In genomic region chr14:53716521-53716920, GRCh38 we compare ENCODE assay signal across 27 cellular contexts.
"Had no signal": no experiment of that assay in that cellular context is flagged by ENCODE, and none has a peak within 500 bp of the region (broad histone marks: within the 10 kb centered on the region; RNA-seq: fewer than 3 reads in every experiment).

No MANE protein-coding gene starts in this region.

- H3K36me3 ChIP-seq: ascending aorta, MG63 had no signal

- H3K27ac Mint-ChIP-seq: activated B cell treated with CpG ODN at 0.5 μM for 24 hours; activated CD4-positive, alpha-beta T cell treated with anti-CD3 and anti-CD28 coated beads, Interleukin-2, amount 10 ng/mL, durations not matched to agents 24 days and 14 days; activated CD8-positive, alpha-beta memory T cell treated with anti-CD3 and anti-CD28 coated beads, Interleukin-2, amount 10 ng/mL, durations not matched to agents 7 days and 5 days; activated naive CD4-positive, alpha-beta T cell treated with anti-CD3 and anti-CD28 coated beads, Interleukin-2, amount 50 U/mL, for 72 hours; activated naive CD8-positive, alpha-beta T cell treated with anti-CD3 and anti-CD28 coated beads, Interleukin-2, amount 50 U/mL, for 24 hours; activated T-cell treated with anti-CD3 and anti-CD28 coated beads, Interleukin-2, amount 50 U/mL, for 24 hours; activated T-helper 1 cell treated with anti-CD3 and anti-CD28 coated beads, Interleukin-12 subunit alpha, Interleukin-12 subunit beta, Interleukin-2, Interleukin-4 antibody, amounts not matched to agents 30 ng/mL and 10 ng/mL and 1 ng/mL, durations not matched to agents 14 hours and 24 hours and 36 hours; brain; IgD-negative memory B cell; T-helper 17 cell had no signal

- DNase-seq: activated B cell treated with CpG ODN at 0.5 μM for 24 hours; activated CD4-positive, alpha-beta T cell treated with anti-CD3 and anti-CD28 coated beads for 1 hour; activated CD4-positive, alpha-beta T cell treated with anti-CD3 and anti-CD28 coated beads, Interleukin-2, amount 10 ng/mL, durations not matched to agents 24 days and 14 days; activated CD4-positive, alpha-beta T cell treated with anti-CD3 and anti-CD28 coated beads, Interleukin-2, amount 50 U/mL, for 48 hours; activated CD8-positive, alpha-beta memory T cell treated with anti-CD3 and anti-CD28 coated beads, Interleukin-2, amount 10 ng/mL, durations not matched to agents 7 days and 5 days; activated effector memory CD4-positive, alpha-beta T cell treated with anti-CD3 and anti-CD28 coated beads, Interleukin-2, amount 50 U/mL, for 16 hours; activated naive CD4-positive, alpha-beta T cell treated with Interleukin-2 at 50 U/mL for 16 hours; activated naive CD8-positive, alpha-beta T cell treated with anti-CD3 and anti-CD28 coated beads, Interleukin-2, amount 50 U/mL, for 24 hours; activated T-cell treated with anti-CD3 and anti-CD28 coated beads, Interleukin-2, amount 50 U/mL, for 24 hours; amniotic stem cell; KG1; MG63; MV-4-11; NCI-H1092 treated with DMSO at 0.1 percent for 48 hours; NCI-H1436; NCI-H187; NCI-H2081; NCI-H524; PC-3; SIG-M5; T-helper 17 cell; T-helper 9 cell had no signal

- H3K27ac ChIP-seq: ascending aorta had no signal

- ATAC-seq: activated CD8-positive, alpha-beta memory T cell treated with anti-CD3 and anti-CD28 coated beads, Interleukin-2, amount 10 ng/mL, durations not matched to agents 7 days and 5 days; activated naive CD4-positive, alpha-beta T cell treated with anti-CD3 and anti-CD28 coated beads, Interleukin-2, amount 50 U/mL, for 72 hours; activated naive CD8-positive, alpha-beta T cell treated with anti-CD3 and anti-CD28 coated beads, Interleukin-2, amount 50 U/mL, for 24 hours; PC-3; T-helper 17 cell had no signal

- H3K27me3 ChIP-seq: ascending aorta, MG63 had no signal

- H3K36me3 Mint-ChIP-seq: activated CD8-positive, alpha-beta memory T cell treated with anti-CD3 and anti-CD28 coated beads, Interleukin-2, amount 10 ng/mL, durations not matched to agents 7 days and 5 days; activated naive CD4-positive, alpha-beta T cell treated with anti-CD3 and anti-CD28 coated beads, Interleukin-2, amount 50 U/mL, for 72 hours; brain; IgD-negative memory B cell had no signal

- H3K4me1 Mint-ChIP-seq: activated B cell treated with CpG ODN at 0.5 μM for 24 hours; activated CD4-positive, alpha-beta T cell treated with anti-CD3 and anti-CD28 coated beads, Interleukin-2, amount 10 ng/mL, durations not matched to agents 24 days and 14 days; activated CD8-positive, alpha-beta memory T cell treated with anti-CD3 and anti-CD28 coated beads, Interleukin-2, amount 10 ng/mL, durations not matched to agents 7 days and 5 days; activated naive CD8-positive, alpha-beta T cell treated with anti-CD3 and anti-CD28 coated beads, Interleukin-2, amount 50 U/mL, for 24 hours; T-helper 17 cell had no signal

- H3K4me3 Mint-ChIP-seq: activated B cell treated with CpG ODN at 0.5 μM for 24 hours; activated CD4-positive, alpha-beta T cell treated with anti-CD3 and anti-CD28 coated beads, Interleukin-2, amount 10 ng/mL, durations not matched to agents 24 days and 14 days; activated CD8-positive, alpha-beta memory T cell treated with anti-CD3 and anti-CD28 coated beads, Interleukin-2, amount 10 ng/mL, durations not matched to agents 7 days and 5 days; activated naive CD8-positive, alpha-beta T cell treated with anti-CD3 and anti-CD28 coated beads, Interleukin-2, amount 50 U/mL, for 24 hours; activated T-cell treated with anti-CD3 and anti-CD28 coated beads, Interleukin-2, amount 50 U/mL, for 24 hours; activated T-helper 1 cell treated with anti-CD3 and anti-CD28 coated beads, Interleukin-12 subunit alpha, Interleukin-12 subunit beta, Interleukin-2, Interleukin-4 antibody, amounts not matched to agents 30 ng/mL and 10 ng/mL and 1 ng/mL, durations not matched to agents 14 hours and 24 hours and 36 hours; brain; IgD-negative memory B cell; T-helper 17 cell had no signal

- H3K9me3 ChIP-seq: ascending aorta, MG63 had no signal

- H3K9me3 Mint-ChIP-seq: activated B cell treated with CpG ODN at 0.5 μM for 24 hours; activated CD4-positive, alpha-beta T cell treated with anti-CD3 and anti-CD28 coated beads, Interleukin-2, amount 10 ng/mL, durations not matched to agents 24 days and 14 days had no signal

- H3K4me3 ChIP-seq: ascending aorta, MG63 had no signal

- H3K27me3 Mint-ChIP-seq: activated B cell treated with CpG ODN at 0.5 μM for 24 hours; activated CD4-positive, alpha-beta T cell treated with anti-CD3 and anti-CD28 coated beads, Interleukin-2, amount 10 ng/mL, durations not matched to agents 24 days and 14 days; activated CD8-positive, alpha-beta memory T cell treated with anti-CD3 and anti-CD28 coated beads, Interleukin-2, amount 10 ng/mL, durations not matched to agents 7 days and 5 days; activated naive CD8-positive, alpha-beta T cell treated with anti-CD3 and anti-CD28 coated beads, Interleukin-2, amount 50 U/mL, for 24 hours; activated T-cell treated with anti-CD3 and anti-CD28 coated beads, Interleukin-2, amount 50 U/mL, for 24 hours; brain; IgD-negative memory B cell; T-helper 17 cell had no signal
